In the genomic region with DNA sequence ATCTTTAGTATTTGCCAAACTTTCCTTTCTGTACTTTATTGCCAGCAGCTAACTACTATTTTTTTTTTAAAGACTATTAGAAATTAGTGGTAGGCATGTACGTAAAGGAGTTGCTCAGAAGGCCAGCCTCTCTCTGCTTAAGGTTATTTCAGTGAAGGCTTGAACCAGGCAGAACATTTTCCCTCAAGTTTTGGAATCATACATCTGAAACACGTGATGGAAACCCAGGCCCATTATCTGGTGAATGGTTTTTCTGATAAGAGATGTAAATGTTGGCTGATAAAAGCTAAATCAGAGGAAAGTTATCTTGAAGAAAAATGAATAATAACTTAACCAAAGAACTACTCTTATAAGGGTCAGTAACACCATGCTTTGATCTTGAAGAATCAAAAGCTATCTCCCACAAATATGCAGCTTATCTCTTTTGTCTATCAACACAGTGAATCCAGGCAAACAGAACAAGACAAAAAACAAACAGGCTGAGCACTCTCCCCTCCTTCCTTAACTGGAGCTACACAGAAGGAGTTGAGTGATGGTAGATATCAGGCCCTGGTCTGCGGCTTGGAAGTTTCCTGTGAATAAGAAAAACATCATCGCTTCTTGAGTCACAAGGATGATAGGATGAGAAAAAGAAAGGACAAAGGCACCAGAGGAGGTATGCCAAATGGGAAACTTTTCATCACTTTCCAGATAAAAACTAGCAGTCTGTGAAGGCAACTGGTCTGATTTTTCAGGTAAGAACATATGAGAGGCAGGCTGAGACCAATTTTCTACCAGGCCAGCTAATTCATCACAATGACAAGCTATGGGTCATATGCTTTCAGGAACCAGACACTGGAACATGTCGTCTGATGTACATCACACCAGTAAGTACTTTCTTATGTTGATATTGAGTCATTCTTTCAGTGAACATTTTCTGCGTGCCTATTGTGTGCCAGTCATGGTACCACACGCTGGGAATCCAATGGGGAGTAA, we compare ENCODE assay signal across 1 cellular context.
TF ChIP-seq lines count a peak whose summit lies in the region.

No MANE protein-coding gene starts in this region.

TF ChIP-seq in SK-N-SH, 30 proteins besides CTCF, POLR2A, EP300 and RAD21 (continued from another document):
- TF ChIP-seq MAX (IDR thresholded peaks at IDR 0.05; ENCODE audit: low read depth) (peak; percentile 63; the same call in 1 of the 2 replicates), MEF2A (IDR thresholded peaks at IDR 0.05; ENCODE audit: borderline replicate concordance, low read depth) (peak; percentile 48; the same call in 1 of the 2 replicates), CHD2 (IDR thresholded peaks at IDR 0.05; ENCODE audit: low read length, partially characterized antibody) (no peak), TCF12 (IDR thresholded peaks at IDR 0.05) (peak; percentile 83), MXI1 (IDR thresholded peaks at IDR 0.05; ENCODE audit: low read depth, low read length) (no peak), RCOR1 (IDR thresholded peaks at IDR 0.05; ENCODE audit: low read length) (no peak), RXRA (IDR thresholded peaks at IDR 0.05; ENCODE audit: borderline replicate concordance, low read depth) (peak; percentile 76; the same call in 1 of the 2 replicates), USF1 (IDR thresholded peaks at IDR 0.05; ENCODE audit: borderline replicate concordance, low read depth) (no peak), SMC3 (IDR thresholded peaks at IDR 0.05; ENCODE audit: low read depth, low read length) (no peak), EZH2phosphoT487 (IDR thresholded peaks at IDR 0.05; ENCODE audit: borderline replicate concordance, low read depth) (no peak), ZBTB33 (IDR thresholded peaks at IDR 0.05; ENCODE audit: borderline replicate concordance, low read depth) (0 out of 2 replicates have a peak, but pooled peaks have one; percentile 31), NFIC (IDR thresholded peaks at IDR 0.05; ENCODE audit: borderline replicate concordance) (peak; percentile 65), TEAD4 (IDR thresholded peaks at IDR 0.05; ENCODE audit: borderline replicate concordance, insufficient read depth) (peak; percentile 67), NRF1 (IDR thresholded peaks at IDR 0.05; ENCODE audit: low read depth, low read length) (no peak)
- TF ChIP-seq, protein P1, sequence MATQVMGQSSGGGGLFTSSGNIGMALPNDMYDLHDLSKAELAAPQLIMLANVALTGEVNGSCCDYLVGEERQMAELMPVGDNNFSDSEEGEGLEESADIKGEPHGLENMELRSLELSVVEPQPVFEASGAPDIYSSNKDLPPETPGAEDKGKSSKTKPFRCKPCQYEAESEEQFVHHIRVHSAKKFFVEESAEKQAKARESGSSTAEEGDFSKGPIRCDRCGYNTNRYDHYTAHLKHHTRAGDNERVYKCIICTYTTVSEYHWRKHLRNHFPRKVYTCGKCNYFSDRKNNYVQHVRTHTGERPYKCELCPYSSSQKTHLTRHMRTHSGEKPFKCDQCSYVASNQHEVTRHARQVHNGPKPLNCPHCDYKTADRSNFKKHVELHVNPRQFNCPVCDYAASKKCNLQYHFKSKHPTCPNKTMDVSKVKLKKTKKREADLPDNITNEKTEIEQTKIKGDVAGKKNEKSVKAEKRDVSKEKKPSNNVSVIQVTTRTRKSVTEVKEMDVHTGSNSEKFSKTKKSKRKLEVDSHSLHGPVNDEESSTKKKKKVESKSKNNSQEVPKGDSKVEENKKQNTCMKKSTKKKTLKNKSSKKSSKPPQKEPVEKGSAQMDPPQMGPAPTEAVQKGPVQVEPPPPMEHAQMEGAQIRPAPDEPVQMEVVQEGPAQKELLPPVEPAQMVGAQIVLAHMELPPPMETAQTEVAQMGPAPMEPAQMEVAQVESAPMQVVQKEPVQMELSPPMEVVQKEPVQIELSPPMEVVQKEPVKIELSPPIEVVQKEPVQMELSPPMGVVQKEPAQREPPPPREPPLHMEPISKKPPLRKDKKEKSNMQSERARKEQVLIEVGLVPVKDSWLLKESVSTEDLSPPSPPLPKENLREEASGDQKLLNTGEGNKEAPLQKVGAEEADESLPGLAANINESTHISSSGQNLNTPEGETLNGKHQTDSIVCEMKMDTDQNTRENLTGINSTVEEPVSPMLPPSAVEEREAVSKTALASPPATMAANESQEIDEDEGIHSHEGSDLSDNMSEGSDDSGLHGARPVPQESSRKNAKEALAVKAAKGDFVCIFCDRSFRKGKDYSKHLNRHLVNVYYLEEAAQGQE (IDR thresholded peaks at IDR 0.05; ENCODE audit: low read depth, low read length), result no peak
- TF ChIP-seq, protein P2, sequence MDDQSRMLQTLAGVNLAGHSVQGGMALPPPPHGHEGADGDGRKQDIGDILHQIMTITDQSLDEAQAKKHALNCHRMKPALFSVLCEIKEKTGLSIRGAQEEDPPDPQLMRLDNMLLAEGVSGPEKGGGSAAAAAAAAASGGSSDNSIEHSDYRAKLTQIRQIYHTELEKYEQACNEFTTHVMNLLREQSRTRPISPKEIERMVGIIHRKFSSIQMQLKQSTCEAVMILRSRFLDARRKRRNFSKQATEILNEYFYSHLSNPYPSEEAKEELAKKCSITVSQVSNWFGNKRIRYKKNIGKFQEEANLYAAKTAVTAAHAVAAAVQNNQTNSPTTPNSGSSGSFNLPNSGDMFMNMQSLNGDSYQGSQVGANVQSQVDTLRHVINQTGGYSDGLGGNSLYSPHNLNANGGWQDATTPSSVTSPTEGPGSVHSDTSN (IDR thresholded peaks at IDR 0.05), result peak; percentile 85
